In the genomic region with DNA sequence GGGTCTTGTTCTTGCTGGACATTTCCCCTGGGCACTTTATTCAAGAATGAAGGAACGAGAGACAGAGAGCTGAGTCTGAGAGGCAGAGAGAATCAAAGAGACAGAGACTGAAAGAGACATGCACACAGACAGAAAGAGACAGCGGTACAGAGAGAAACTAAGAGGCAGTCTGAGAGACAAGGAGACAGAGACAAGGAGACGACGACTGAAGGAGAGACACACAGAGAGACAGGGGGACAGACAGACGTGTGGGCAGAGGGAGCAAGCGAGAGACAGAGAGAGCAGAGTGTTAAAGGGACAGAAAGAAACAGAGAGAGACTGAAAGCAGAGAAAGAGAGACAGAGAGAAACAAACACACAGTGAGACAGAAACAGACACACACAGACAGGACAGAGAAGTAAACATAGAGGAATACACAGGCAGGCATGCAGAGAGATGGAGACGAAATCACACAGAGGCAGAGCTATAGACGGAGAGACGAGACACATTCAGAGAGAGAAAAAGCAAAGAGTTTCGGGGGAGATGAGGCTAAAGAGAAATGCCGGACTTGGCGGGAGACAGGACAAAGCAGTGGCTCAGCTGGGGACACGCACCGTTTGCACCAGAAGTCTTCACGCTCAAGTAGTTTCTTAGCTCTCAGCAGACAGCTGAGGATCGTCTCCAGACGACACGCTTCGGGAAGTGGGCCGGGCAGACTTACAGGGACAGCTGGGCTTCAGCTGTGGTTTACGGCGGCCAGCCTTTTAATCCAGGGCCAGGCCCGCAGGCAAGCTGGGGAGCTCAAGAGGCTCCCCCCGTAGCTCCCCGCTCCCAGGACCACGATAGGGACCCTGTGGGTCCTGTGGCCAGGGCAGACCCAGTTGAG, we compare ENCODE assay signal across 7 cellular contexts. TPM values are rescaled to one million over a fixed set of nuclear protein-coding genes. Genes with fewer than 3 reads are reported as not detected.
DNase-seq lines count a peak whose midpoint lies in the region; ATAC-seq and TF ChIP-seq lines count a peak whose summit lies in the region.

No MANE protein-coding gene starts in this region.

- H3K27ac Mint-ChIP-seq in activated CD8-positive, alpha-beta T cell treated with anti-CD3 and anti-CD28 coated beads for 36 hours = no peak overlapping the region

- H3K27ac ChIP-seq in lower lobe of right lung = peak overlapping the region; percentile 62
- peak overlapping the region; percentile 49 for H3K27ac ChIP-seq in upper lobe of right lung

- H3K27me3 ChIP-seq in lower lobe of right lung (ENCODE audit: low read depth) = no peaks in the 10 kb centered on the region
- no peaks in the 10 kb centered on the region for H3K27me3 ChIP-seq in upper lobe of right lung

- peak; percentile 47 to 76 for DNase-seq in NCI-H187 (lab: John Stamatoyannopoulos, UW)
- DNase-seq in choroid plexus epithelial cell (ENCODE audit: low read depth) = peak; percentile 65
- DNase-seq in lower lobe of right lung = no peak
- DNase-seq in upper lobe of right lung = peak; percentile 65
- no peak for DNase-seq in activated CD8-positive, alpha-beta T cell treated with anti-CD3 and anti-CD28 coated beads for 36 hours
- DNase-seq in stimulated activated CD4-positive, alpha-beta T cell treated with anti-CD3 and anti-CD28 coated beads, Interleukin-1b, Interleukin-23, amount 100 ng/mL, for 48 hours = no peak

- H3K27me3 Mint-ChIP-seq in activated CD8-positive, alpha-beta T cell treated with anti-CD3 and anti-CD28 coated beads for 36 hours = peaks cover 5% of the 10 kb centered on the region

- POLR2A ChIA-PET in activated CD8-positive, alpha-beta T cell treated with anti-CD3 and anti-CD28 coated beads for 36 hours (lab: Charles Lee) = no interaction called here

- ATAC-seq in lower lobe of right lung (peak; percentile 44 to 54), upper lobe of right lung (peak; percentile 47), GM18873 (IDR thresholded peaks at IDR 0.05; ENCODE audit: low FRiP score, unreplicated experiment) (no peak)
- ATAC-seq in activated CD8-positive, alpha-beta T cell treated with anti-CD3 and anti-CD28 coated beads for 36 hours = no peak

- H3K4me1 ChIP-seq in lower lobe of right lung (peaks cover 8% of the 10 kb centered on the region), upper lobe of right lung (peaks cover 4% of the 10 kb centered on the region)

- peaks cover 1% of the 10 kb centered on the region for H3K9me3 Mint-ChIP-seq in activated CD8-positive, alpha-beta T cell treated with anti-CD3 and anti-CD28 coated beads for 36 hours

- no peaks in the 10 kb centered on the region for H3K36me3 ChIP-seq in lower lobe of right lung
- no peaks in the 10 kb centered on the region for H3K36me3 ChIP-seq in upper lobe of right lung

- CTCF ChIA-PET in activated CD8-positive, alpha-beta T cell treated with anti-CD3 and anti-CD28 coated beads for 36 hours (lab: Charles Lee) = interaction anchor here (0.7 kb wide), 1 partner anchor 147 kb away, joined by 3 read pairs; no protein-coding TSS in a partner anchor

- no peak for TF ChIP-seq CTCF in choroid plexus epithelial cell (conservative IDR thresholded peaks at IDR 0.05; ENCODE audit: low read depth, low read length)
- TF ChIP-seq CTCF in lower lobe of right lung (IDR thresholded peaks at IDR 0.05) = no peak
- no peak for TF ChIP-seq CTCF in upper lobe of right lung (IDR thresholded peaks at IDR 0.05)
- TF ChIP-seq CTCF in activated CD8-positive, alpha-beta T cell treated with anti-CD3 and anti-CD28 coated beads for 36 hours (IDR thresholded peaks at IDR 0.05) = no peak

- no peaks in the 10 kb centered on the region for H3K36me3 Mint-ChIP-seq in activated CD8-positive, alpha-beta T cell treated with anti-CD3 and anti-CD28 coated beads for 36 hours (ENCODE audit: low read depth)

- intact Hi-C loops in lower lobe of right lung (cut with DNase I) = no loop called here
- intact Hi-C loops in upper lobe of right lung (cut with DNase I) = no loop called here
- intact Hi-C loops in activated CD8-positive, alpha-beta T cell treated with anti-CD3 and anti-CD28 coated beads for 36 hours (cut with micrococcal nuclease) = no loop called here

- no peaks in the 10 kb centered on the region for H3K4me1 Mint-ChIP-seq in activated CD8-positive, alpha-beta T cell treated with anti-CD3 and anti-CD28 coated beads for 36 hours (ENCODE audit: low read depth)

- no peak overlapping the region for H3K4me3 Mint-ChIP-seq in activated CD8-positive, alpha-beta T cell treated with anti-CD3 and anti-CD28 coated beads for 36 hours

- H3K4me3 ChIP-seq in choroid plexus epithelial cell (ENCODE audit: low read depth, low read length) = peak overlapping the region; percentile 22
- no peak overlapping the region for H3K4me3 ChIP-seq in lower lobe of right lung
- no peak overlapping the region for H3K4me3 ChIP-seq in upper lobe of right lung

- H3K9me3 ChIP-seq in lower lobe of right lung (no peaks in the 10 kb centered on the region), upper lobe of right lung (no peaks in the 10 kb centered on the region)

RNA-seq across cellular contexts. Expression of gene DLG1, which starts 56.0 kb away (rescaled TPM):
- total RNA-seq in lower lobe of right lung (80.2 TPM), upper lobe of right lung (77.5 TPM)
- 10 to 100 TPM; 57.6 to 62.2 TPM for total RNA-seq in activated CD8-positive, alpha-beta T cell treated with anti-CD3 and anti-CD28 coated beads for 36 hours

Comparison
In these comparisons a context has a peak if more than half of its experiments do, and no peak if none do; other contexts are left out.
1. DNase-seq: peak in NCI-H187 (2 of 2), choroid plexus epithelial cell (single experiment) and upper lobe of right lung (single experiment); none in lower lobe of right lung (single experiment), activated CD8-positive, alpha-beta T cell treated with anti-CD3 and anti-CD28 coated beads for 36 hours (single experiment) and stimulated activated CD4-positive, alpha-beta T cell treated with anti-CD3 and anti-CD28 coated beads, Interleukin-1b, Interleukin-23, amount 100 ng/mL, for 48 hours (single experiment).
2. ATAC-seq: peak in lower lobe of right lung (2 of 2) and upper lobe of right lung (single experiment); none in GM18873 (single experiment) and activated CD8-positive, alpha-beta T cell treated with anti-CD3 and anti-CD28 coated beads for 36 hours (single experiment).